1 cellular context compared by ENCODE assay signal in genomic region chr1:86993269-86993985, GRCh38.
TF ChIP-seq lines count a peak whose summit lies in the region.

No MANE protein-coding gene starts in this region.

TF ChIP-seq in K562, 482 proteins besides CTCF, POLR2A, EP300 and RAD21 (continued from another document and continues in another):
- TF ChIP-seq CEBPG (CRISPR knock-in tag; IDR thresholded peaks at IDR 0.05) (no peak), CEBPG (tag; conservative IDR thresholded peaks at IDR 0.05 in 1 of 2, IDR thresholded peaks at IDR 0.05 in 1 of 2) (peak in 1 of 2 experiments; percentile 36; a peak in 2 of 4 replicates), FOS (IDR thresholded peaks at IDR 0.05; ENCODE audit: extremely low read depth, insufficient read length) (no peak), ZNF740 (CRISPR knock-in tag; IDR thresholded peaks at IDR 0.05) (no peak), ZNF740 (tag; IDR thresholded peaks at IDR 0.05) (no peak), FOXM1 (IDR thresholded peaks at IDR 0.05; ENCODE audit: low read depth) (peak; percentile 70), FOXM1 (CRISPR knock-in tag; IDR thresholded peaks at IDR 0.05; ENCODE audit: low read depth) (no peak), NCOA1 (IDR thresholded peaks at IDR 0.05; ENCODE audit: low read depth) (peak; percentile 24; the same call in 1 of the 2 replicates), SOX6 (IDR thresholded peaks at IDR 0.05) (peak; percentile 66), NFE2 (IDR thresholded peaks at IDR 0.05; ENCODE audit: low read depth) (peak; percentile 84), SIN3B (IDR thresholded peaks at IDR 0.05; ENCODE audit: low read depth) (no peak), NR2C2 (CRISPR knock-in tag; IDR thresholded peaks at IDR 0.05) (no peak), NR2C2 (tag; IDR thresholded peaks at IDR 0.05) (no peak), PHB2 (IDR thresholded peaks at IDR 0.05; ENCODE audit: low read depth) (peak; percentile 62; the same call in 1 of the 2 replicates), MTA3 (IDR thresholded peaks at IDR 0.05; ENCODE audit: borderline replicate concordance) (peak; percentile 58; the same call in 1 of the 2 replicates), MAFF (IDR thresholded peaks at IDR 0.05; ENCODE audit: low read length) (peak; percentile 69; the same call in 1 of the 2 replicates), CEBPB (tag; IDR thresholded peaks at IDR 0.05) (peak; percentile 93), L3MBTL2 (IDR thresholded peaks at IDR 0.05) (no peak), CREBBP (IDR thresholded peaks at IDR 0.05; ENCODE audit: low read depth, low read length) (no peak), TEAD1 (CRISPR knock-in tag; IDR thresholded peaks at IDR 0.05) (no peak), NFE2L1 (tag; IDR thresholded peaks at IDR 0.05; ENCODE audit: borderline replicate concordance, low read depth) (peak; percentile 61; the same call in 1 of the 2 replicates), ZMIZ1 (IDR thresholded peaks at IDR 0.05; ENCODE audit: low read depth in 2 of 2, low read length in 2 of 2) (peak in 1 of 2 experiments; percentile 65; a peak in 1 of 4 replicates), NFRKB (IDR thresholded peaks at IDR 0.05; ENCODE audit: low read depth) (peak; percentile 41; the same call in 1 of the 2 replicates), JUN (IDR thresholded peaks at IDR 0.05; ENCODE audit: borderline replicate concordance, low read depth, low read length) (0 out of 2 replicates have a peak, but pooled peaks have one; percentile 52), JUN (CRISPR knock-in tag; IDR thresholded peaks at IDR 0.05; ENCODE audit: borderline replicate concordance) (no peak), FUS (optimal IDR thresholded peaks at IDR 0.05; ENCODE audit: low read depth, low read length) (no peak), STAT5A (IDR thresholded peaks at IDR 0.05; ENCODE audit: borderline replicate concordance, low read length) (peak; percentile 81; the same call in 1 of the 2 replicates), TEAD4 (IDR thresholded peaks at IDR 0.05; ENCODE audit: low read length) (peak; percentile 88), TEAD4 (CRISPR knock-in tag; IDR thresholded peaks at IDR 0.05; ENCODE audit: borderline replicate concordance) (no peak), TCF3 (CRISPR knock-in tag; IDR thresholded peaks at IDR 0.05) (peak; percentile 77), ZBTB7A (IDR thresholded peaks at IDR 0.05; ENCODE audit: borderline replicate concordance, control insufficient read depth, low read depth, low read length) (0 out of 2 replicates have a peak, but pooled peaks have one; percentile 31), JUND (IDR thresholded peaks at IDR 0.05; ENCODE audit: borderline replicate concordance, low read depth, low read length) (peak; percentile 90), JUND (tag; IDR thresholded peaks at IDR 0.05; ENCODE audit: borderline replicate concordance, low read depth, low read length) (peak; percentile 77; the same call in 2 of the 3 replicates), ZNF644 (tag; IDR thresholded peaks at IDR 0.05; ENCODE audit: low read depth) (no peak), HNRNPLL (IDR thresholded peaks at IDR 0.05; ENCODE audit: low read depth, low read length, poor library complexity, severe bottlenecking) (no peak), HDAC8 (tag; IDR thresholded peaks at IDR 0.05) (no peak), ETS2 (tag; IDR thresholded peaks at IDR 0.05; ENCODE audit: borderline replicate concordance, poor library complexity, severe bottlenecking) (no peak), ZNF316 (IDR thresholded peaks at IDR 0.05) (peak; percentile 83), ETV5 (CRISPR knock-in tag; IDR thresholded peaks at IDR 0.05; ENCODE audit: low read depth) (no peak), TBL1XR1 (IDR thresholded peaks at IDR 0.05; ENCODE audit: low read length in 2 of 2) (no peak; a peak in 1 of 4 replicates), ZNF699 (CRISPR knock-in tag; IDR thresholded peaks at IDR 0.05; ENCODE audit: insufficient replicate concordance) (no peak), VEZF1 (CRISPR knock-in tag; IDR thresholded peaks at IDR 0.05) (peak; percentile 59; the same call in 1 of the 2 replicates), NR1H2 (CRISPR knock-in tag; IDR thresholded peaks at IDR 0.05) (no peak), C11orf30 (IDR thresholded peaks at IDR 0.05; ENCODE audit: low read depth) (peak; percentile 79), SMARCE1 (IDR thresholded peaks at IDR 0.05) (peak; percentile 98), ZNF232 (CRISPR knock-in tag; IDR thresholded peaks at IDR 0.05) (no peak), DLX4 (CRISPR knock-in tag; IDR thresholded peaks at IDR 0.05) (no peak), FOXA3 (CRISPR knock-in tag; conservative IDR thresholded peaks at IDR 0.05 in 1 of 2, IDR thresholded peaks at IDR 0.05 in 1 of 2) (peak in 1 of 2 experiments; percentile 98; a peak in 3 of 4 replicates), DACH1 (IDR thresholded peaks at IDR 0.05; ENCODE audit: partially characterized antibody) (peak; percentile 15), RCOR1 (IDR thresholded peaks at IDR 0.05; ENCODE audit: borderline replicate concordance in 1 of 2, low read depth in 2 of 2, low read length in 2 of 2) (peak in 1 of 2 experiments; percentile 76; a peak in 3 of 4 replicates)
- TF ChIP-seq, protein P1, sequence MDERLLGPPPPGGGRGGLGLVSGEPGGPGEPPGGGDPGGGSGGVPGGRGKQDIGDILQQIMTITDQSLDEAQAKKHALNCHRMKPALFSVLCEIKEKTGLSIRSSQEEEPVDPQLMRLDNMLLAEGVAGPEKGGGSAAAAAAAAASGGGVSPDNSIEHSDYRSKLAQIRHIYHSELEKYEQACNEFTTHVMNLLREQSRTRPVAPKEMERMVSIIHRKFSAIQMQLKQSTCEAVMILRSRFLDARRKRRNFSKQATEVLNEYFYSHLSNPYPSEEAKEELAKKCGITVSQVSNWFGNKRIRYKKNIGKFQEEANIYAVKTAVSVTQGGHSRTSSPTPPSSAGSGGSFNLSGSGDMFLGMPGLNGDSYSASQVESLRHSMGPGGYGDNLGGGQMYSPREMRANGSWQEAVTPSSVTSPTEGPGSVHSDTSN (CRISPR knock-in tag; IDR thresholded peaks at IDR 0.05; ENCODE audit: low read depth): no peak
- TF ChIP-seq, protein P1 (tag; conservative IDR thresholded peaks at IDR 0.05; ENCODE audit: low read depth): peak; percentile 82
- TF ChIP-seq, protein P2, sequence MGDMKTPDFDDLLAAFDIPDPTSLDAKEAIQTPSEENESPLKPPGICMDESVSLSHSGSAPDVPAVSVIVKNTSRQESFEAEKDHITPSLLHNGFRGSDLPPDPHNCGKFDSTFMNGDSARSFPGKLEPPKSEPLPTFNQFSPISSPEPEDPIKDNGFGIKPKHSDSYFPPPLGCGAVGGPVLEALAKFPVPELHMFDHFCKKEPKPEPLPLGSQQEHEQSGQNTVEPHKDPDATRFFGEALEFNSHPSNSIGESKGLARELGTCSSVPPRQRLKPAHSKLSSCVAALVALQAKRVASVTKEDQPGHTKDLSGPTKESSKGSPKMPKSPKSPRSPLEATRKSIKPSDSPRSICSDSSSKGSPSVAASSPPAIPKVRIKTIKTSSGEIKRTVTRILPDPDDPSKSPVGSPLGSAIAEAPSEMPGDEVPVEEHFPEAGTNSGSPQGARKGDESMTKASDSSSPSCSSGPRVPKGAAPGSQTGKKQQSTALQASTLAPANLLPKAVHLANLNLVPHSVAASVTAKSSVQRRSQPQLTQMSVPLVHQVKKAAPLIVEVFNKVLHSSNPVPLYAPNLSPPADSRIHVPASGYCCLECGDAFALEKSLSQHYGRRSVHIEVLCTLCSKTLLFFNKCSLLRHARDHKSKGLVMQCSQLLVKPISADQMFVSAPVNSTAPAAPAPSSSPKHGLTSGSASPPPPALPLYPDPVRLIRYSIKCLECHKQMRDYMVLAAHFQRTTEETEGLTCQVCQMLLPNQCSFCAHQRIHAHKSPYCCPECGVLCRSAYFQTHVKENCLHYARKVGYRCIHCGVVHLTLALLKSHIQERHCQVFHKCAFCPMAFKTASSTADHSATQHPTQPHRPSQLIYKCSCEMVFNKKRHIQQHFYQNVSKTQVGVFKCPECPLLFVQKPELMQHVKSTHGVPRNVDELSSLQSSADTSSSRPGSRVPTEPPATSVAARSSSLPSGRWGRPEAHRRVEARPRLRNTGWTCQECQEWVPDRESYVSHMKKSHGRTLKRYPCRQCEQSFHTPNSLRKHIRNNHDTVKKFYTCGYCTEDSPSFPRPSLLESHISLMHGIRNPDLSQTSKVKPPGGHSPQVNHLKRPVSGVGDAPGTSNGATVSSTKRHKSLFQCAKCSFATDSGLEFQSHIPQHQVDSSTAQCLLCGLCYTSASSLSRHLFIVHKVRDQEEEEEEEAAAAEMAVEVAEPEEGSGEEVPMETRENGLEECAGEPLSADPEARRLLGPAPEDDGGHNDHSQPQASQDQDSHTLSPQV (IDR thresholded peaks at IDR 0.05): peak; percentile 60; the same call in 1 of the 2 replicates
- TF ChIP-seq, protein P3, sequence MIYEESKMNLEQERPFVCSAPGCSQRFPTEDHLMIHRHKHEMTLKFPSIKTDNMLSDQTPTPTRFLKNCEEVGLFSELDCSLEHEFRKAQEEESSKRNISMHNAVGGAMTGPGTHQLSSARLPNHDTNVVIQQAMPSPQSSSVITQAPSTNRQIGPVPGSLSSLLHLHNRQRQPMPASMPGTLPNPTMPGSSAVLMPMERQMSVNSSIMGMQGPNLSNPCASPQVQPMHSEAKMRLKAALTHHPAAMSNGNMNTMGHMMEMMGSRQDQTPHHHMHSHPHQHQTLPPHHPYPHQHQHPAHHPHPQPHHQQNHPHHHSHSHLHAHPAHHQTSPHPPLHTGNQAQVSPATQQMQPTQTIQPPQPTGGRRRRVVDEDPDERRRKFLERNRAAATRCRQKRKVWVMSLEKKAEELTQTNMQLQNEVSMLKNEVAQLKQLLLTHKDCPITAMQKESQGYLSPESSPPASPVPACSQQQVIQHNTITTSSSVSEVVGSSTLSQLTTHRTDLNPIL (CRISPR knock-in tag; IDR thresholded peaks at IDR 0.05): no peak
- TF ChIP-seq, protein P4, sequence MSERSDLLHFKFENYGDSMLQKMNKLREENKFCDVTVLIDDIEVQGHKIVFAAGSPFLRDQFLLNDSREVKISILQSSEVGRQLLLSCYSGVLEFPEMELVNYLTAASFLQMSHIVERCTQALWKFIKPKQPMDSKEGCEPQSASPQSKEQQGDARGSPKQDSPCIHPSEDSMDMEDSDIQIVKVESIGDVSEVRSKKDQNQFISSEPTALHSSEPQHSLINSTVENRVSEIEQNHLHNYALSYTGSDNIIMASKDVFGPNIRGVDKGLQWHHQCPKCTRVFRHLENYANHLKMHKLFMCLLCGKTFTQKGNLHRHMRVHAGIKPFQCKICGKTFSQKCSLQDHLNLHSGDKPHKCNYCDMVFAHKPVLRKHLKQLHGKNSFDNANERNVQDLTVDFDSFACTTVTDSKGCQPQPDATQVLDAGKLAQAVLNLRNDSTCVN (CRISPR knock-in tag; IDR thresholded peaks at IDR 0.05): no peak
- TF ChIP-seq, protein P5, sequence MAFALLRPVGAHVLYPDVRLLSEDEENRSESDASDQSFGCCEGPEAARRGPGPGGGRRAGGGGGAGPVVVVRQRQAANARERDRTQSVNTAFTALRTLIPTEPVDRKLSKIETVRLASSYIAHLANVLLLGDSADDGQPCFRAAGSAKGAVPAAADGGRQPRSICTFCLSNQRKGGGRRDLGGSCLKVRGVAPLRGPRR (CRISPR knock-in tag; IDR thresholded peaks at IDR 0.05): no peak
